ENCODE assay signal across 8 cellular contexts in the genomic region with DNA sequence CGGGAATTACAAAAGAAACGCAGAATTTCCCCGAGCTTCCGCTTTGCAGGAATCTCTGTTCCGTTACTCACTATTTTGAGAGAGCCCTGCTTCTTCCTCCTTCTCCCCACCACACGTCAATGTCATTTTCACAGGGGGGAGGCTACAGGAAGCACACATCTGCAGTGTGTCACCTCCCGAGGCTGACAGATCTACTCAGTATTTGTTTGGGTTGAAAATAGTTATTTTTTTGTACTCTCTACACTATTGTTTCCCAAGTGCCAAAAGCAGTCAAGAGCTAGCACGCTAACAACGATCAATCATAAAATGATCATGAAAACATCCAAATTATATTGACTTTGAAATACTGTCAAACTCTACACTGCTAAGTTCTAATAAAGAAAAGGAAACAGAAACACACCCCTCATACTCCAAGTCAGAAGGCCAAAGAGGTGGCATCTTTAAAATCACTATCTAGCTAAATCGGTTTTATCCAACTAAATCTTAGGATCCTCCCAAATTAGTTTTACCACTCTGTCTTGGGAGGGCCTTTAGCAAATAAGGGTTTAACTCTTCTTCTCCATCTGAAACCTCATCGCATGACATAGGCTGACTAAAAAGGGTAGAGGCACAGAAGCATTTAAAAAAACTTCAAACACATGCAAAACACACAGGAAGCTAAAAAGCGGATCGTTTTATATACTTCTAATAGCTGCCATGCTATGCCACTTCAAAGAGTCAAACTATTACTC. TPM values are rescaled to one million over a fixed set of nuclear protein-coding genes. Genes with fewer than 3 reads are reported as not detected.
DNase-seq lines count a peak whose midpoint lies in the region; ATAC-seq lines count a peak whose summit lies in the region.

No MANE protein-coding gene starts in this region.

- CTCF ChIA-PET in activated CD4-positive, alpha-beta memory T cell treated with anti-CD3 and anti-CD28 coated beads, Interleukin-2, amount 10 ng/mL, durations not matched to agents 7 days and 5 days (lab: Charles Lee): interaction anchor here (1.2 to 1.3 kb wide), 2 partner anchors 11 to 13 kb away, joined by 4 read pairs; no protein-coding TSS in a partner anchor

- peaks cover 14% of the 10 kb centered on the region for H3K36me3 Mint-ChIP-seq in activated CD4-positive, alpha-beta memory T cell treated with anti-CD3 and anti-CD28 coated beads, Interleukin-2, amount 10 ng/mL, durations not matched to agents 7 days and 5 days (ENCODE audit: low read depth)

- POLR2A ChIA-PET in activated CD4-positive, alpha-beta memory T cell treated with anti-CD3 and anti-CD28 coated beads, Interleukin-2, amount 10 ng/mL, durations not matched to agents 7 days and 5 days (lab: Charles Lee): interaction anchor here (0.6 to 2.3 kb wide), 10 partner anchors 13 to 356 kb away, joined by 3 to 12 read pairs (median 4); no protein-coding TSS in a partner anchor

- intact Hi-C loops in left cardiac atrium (cut with DNase I): no loop called here

- DNase-seq in Ammon's horn (ENCODE audit: low spot score) (peak; percentile 69), left cardiac atrium (no peak), NK-92 (lab: John Stamatoyannopoulos, UW; ENCODE audit: unreplicated experiment) (no peak), AG08395 (ENCODE audit: low spot score) (no peak)
- peak; percentile 57 for DNase-seq in activated CD4-positive, alpha-beta memory T cell treated with anti-CD3 and anti-CD28 coated beads, Interleukin-2, amount 10 ng/mL, durations not matched to agents 7 days and 5 days
- DNase-seq in stimulated activated CD8-positive, alpha-beta memory T cell treated with anti-CD3 and anti-CD28 coated beads, Interleukin-12 subunit alpha, Interleukin-12 subunit beta, amount 100 ng/mL, for 4 hours (ENCODE audit: low read depth): peak; percentile 23

- peak overlapping the region; percentile 78 for H3K27ac Mint-ChIP-seq in activated CD4-positive, alpha-beta memory T cell treated with anti-CD3 and anti-CD28 coated beads, Interleukin-2, amount 10 ng/mL, durations not matched to agents 7 days and 5 days

- H3K4me1 Mint-ChIP-seq in activated CD4-positive, alpha-beta memory T cell treated with anti-CD3 and anti-CD28 coated beads, Interleukin-2, amount 10 ng/mL, durations not matched to agents 7 days and 5 days: peaks cover 30% of the 10 kb centered on the region

- no peaks in the 10 kb centered on the region for H3K27me3 Mint-ChIP-seq in activated CD4-positive, alpha-beta memory T cell treated with anti-CD3 and anti-CD28 coated beads, Interleukin-2, amount 10 ng/mL, durations not matched to agents 7 days and 5 days

- peaks cover 4% of the 10 kb centered on the region for H3K9me3 Mint-ChIP-seq in activated CD4-positive, alpha-beta memory T cell treated with anti-CD3 and anti-CD28 coated beads, Interleukin-2, amount 10 ng/mL, durations not matched to agents 7 days and 5 days

- ATAC-seq in GM19467 (IDR thresholded peaks at IDR 0.05; ENCODE audit: unreplicated experiment) (peak; percentile 88), HG03575 (IDR thresholded peaks at IDR 0.05; ENCODE audit: extremely low read depth, insufficient number of reproducible peaks, low FRiP score, unreplicated experiment) (peak; percentile 75), left cardiac atrium (peak; percentile 65 to 66)

- peak overlapping the region; percentile 64 for H3K4me3 Mint-ChIP-seq in activated CD4-positive, alpha-beta memory T cell treated with anti-CD3 and anti-CD28 coated beads, Interleukin-2, amount 10 ng/mL, durations not matched to agents 7 days and 5 days

RNA-seq across cellular contexts. Expression of a gene that starts 51.8 kb away (rescaled TPM):
- total RNA-seq in activated CD4-positive, alpha-beta memory T cell treated with anti-CD3 and anti-CD28 coated beads, Interleukin-2, amount 10 ng/mL, durations not matched to agents 7 days and 5 days: 10 to 100 TPM; 73.1 to 78.3 TPM
- total RNA-seq in left cardiac atrium: 100 to 1,000 TPM; 115 to 119 TPM

Comparison
In these comparisons a context has a peak if more than half of its experiments do, and no peak if none do; other contexts are left out.
1. DNase-seq: peak in Ammon's horn (single experiment), activated CD4-positive, alpha-beta memory T cell treated with anti-CD3 and anti-CD28 coated beads, Interleukin-2, amount 10 ng/mL, durations not matched to agents 7 days and 5 days (single experiment) and stimulated activated CD8-positive, alpha-beta memory T cell treated with anti-CD3 and anti-CD28 coated beads, Interleukin-12 subunit alpha, Interleukin-12 subunit beta, amount 100 ng/mL, for 4 hours (single experiment); none in left cardiac atrium (single experiment), NK-92 (single experiment) and AG08395 (single experiment).
2. Peak in every context shown above with its lines, with median percentiles within 50 percentile points of each other: ATAC-seq.